In genomic region chr14:68309631-68310030, GRCh38 we compare ENCODE assay signal across 17 cellular contexts.
DNase-seq lines count a peak whose midpoint lies in the region; ATAC-seq and TF ChIP-seq lines count a peak whose summit lies in the region.
"Had no signal": no experiment of that assay in that cellular context is flagged by ENCODE, and none has a peak within 500 bp of the region (broad histone marks: within the 10 kb centered on the region; RNA-seq: fewer than 3 reads in every experiment).

No MANE protein-coding gene starts in this region.

- no peaks in the 10 kb centered on the region for H3K27me3 Mint-ChIP-seq in stimulated activated memory B cell treated with anti-CD40 and anti-IgM and Interleukin-4, amounts not matched to agents 10 μg/mL and 1 μg/mL and 100 μg/mL, for 72 hours
- H3K27me3 Mint-ChIP-seq: activated CD8-positive, alpha-beta T cell treated with anti-CD3 and anti-CD28 coated beads for 36 hours; naive B cell had no signal

- no peak overlapping the region for H3K4me3 Mint-ChIP-seq in stimulated activated memory B cell treated with anti-CD40 and anti-IgM and Interleukin-4, amounts not matched to agents 10 μg/mL and 1 μg/mL and 100 μg/mL, for 72 hours
- H3K4me3 Mint-ChIP-seq: activated CD8-positive, alpha-beta T cell treated with anti-CD3 and anti-CD28 coated beads for 36 hours; T-helper 1 cell treated with Interleukin-12 subunit alpha and Interleukin-12 subunit beta and Interleukin-4 antibody, amounts not matched to agents 30 μg/mL and 1 μg/mL, for 36 hours had no signal

- 56% methylated on average over 2 of the region's 2 CpGs for WGBS in esophagus muscularis mucosa
- no CpG with 5 or more reads among the region's 2 CpGs for WGBS in neuronal stem cell (ENCODE audit: extremely low coverage in 2 of 2, insufficient read length in 2 of 2, insufficient replicate concordance in 1 of 2), 2 donors

- H3K14ac ChIP-seq in neuronal stem cell (ENCODE audit: low read length) = no peak overlapping the region

- no peak overlapping the region for H2BK12ac ChIP-seq in neuronal stem cell (ENCODE audit: low read length)

- intact Hi-C loops in esophagus muscularis mucosa (cut with DNase I) = no loop called here

- H2AK5ac ChIP-seq in neuronal stem cell (ENCODE audit: low read depth, low read length) = no peak overlapping the region

- no peak overlapping the region for H3K9ac ChIP-seq in neuronal stem cell (ENCODE audit: low read depth, low read length, poor library complexity)

- no peak overlapping the region for H2BK120ac ChIP-seq in neuronal stem cell (ENCODE audit: low read depth, low read length)

- peaks cover 77% of the 10 kb centered on the region for H3K4me1 Mint-ChIP-seq in stimulated activated memory B cell treated with anti-CD40 and anti-IgM and Interleukin-4, amounts not matched to agents 10 μg/mL and 1 μg/mL and 100 μg/mL, for 72 hours

- H4K8ac ChIP-seq in neuronal stem cell (ENCODE audit: low read depth, low read length) = no peak overlapping the region

- TF ChIP-seq EP300 in esophagus muscularis mucosa (IDR thresholded peaks at IDR 0.05) = no peak

- no peaks in the 10 kb centered on the region for H3K79me1 ChIP-seq in neuronal stem cell (ENCODE audit: low read depth, low read length)

- TF ChIP-seq POLR2A in esophagus muscularis mucosa (IDR thresholded peaks at IDR 0.05; ENCODE audit: low read depth) = no peak

- H2BK5ac ChIP-seq in neuronal stem cell (ENCODE audit: low read length) = no peak overlapping the region

- H3K4me1 ChIP-seq in esophagus muscularis mucosa (peaks cover 6 to 62% (median 49%) of the 10 kb centered on the region in 4 donors), neuronal stem cell (ENCODE audit: control insufficient read depth in 2 of 2, insufficient read depth in 1 of 2, low read depth in 1 of 2, low read length in 2 of 2) (peaks cover 12 to 19% of the 10 kb centered on the region in 2 donors)
- H3K4me1 ChIP-seq: HAP-1 had no signal

- no peak overlapping the region for H3K23ac ChIP-seq in neuronal stem cell (ENCODE audit: low read depth, low read length, poor library complexity)

- H3K9me3 ChIP-seq in esophagus muscularis mucosa = no peaks in the 10 kb centered on the region
- peaks cover 0 to under 1% of the 10 kb centered on the region in 2 donors for H3K9me3 ChIP-seq in neuronal stem cell (replicated peaks in 1 of 2; ENCODE audit: control insufficient read depth in 2 of 2, insufficient read depth in 1 of 2, low read depth in 1 of 2, low read length in 2 of 2)
- H3K9me3 ChIP-seq: HAP-1, right lobe of liver had no signal

- peak; percentile 8 for DNase-seq in NCI-H146 (lab: John Stamatoyannopoulos, UW)
- no peak for DNase-seq in NCI-H146 treated with DMSO at 0.1 percent for 48 hours (lab: John Stamatoyannopoulos, UW; ENCODE audit: unreplicated experiment)
- DNase-seq in NCI-H2081 (lab: John Stamatoyannopoulos, UW) = peak; percentile 22 to 62
- no peak for DNase-seq in esophagus muscularis mucosa (ENCODE audit: extremely low spot score)
- no peak for DNase-seq in neuronal stem cell (ENCODE audit: low spot score)
- DNase-seq in SW 1271 (lab: John Stamatoyannopoulos, UW) = no peak
- no peak for DNase-seq in stimulated activated CD4-positive, alpha-beta T cell treated with anti-CD3 and anti-CD28 coated beads, Interleukin-2, amount 100 ng/mL, for 24 hours
- DNase-seq: activated CD8-positive, alpha-beta T cell treated with anti-CD3 and anti-CD28 coated beads for 36 hours; activated naive CD4-positive, alpha-beta T cell treated with Interleukin-2 at 50 U/mL for 16 hours; erythroblast; NCI-H1436 treated with DMSO at 0.1 percent for 48 hours; right lobe of liver had no signal

- H3K27me3 ChIP-seq in esophagus muscularis mucosa (no peaks in the 10 kb centered on the region), neuronal stem cell (ENCODE audit: control insufficient read depth in 3 of 3, insufficient read depth in 3 of 3, low read depth in 1 of 3, low read length in 3 of 3) (peaks cover 0 to 12% (median 0%) of the 10 kb centered on the region in 3 experiments)
- H3K27me3 ChIP-seq: cardiac muscle cell, right lobe of liver had no signal

- no peak overlapping the region for H3K18ac ChIP-seq in neuronal stem cell (ENCODE audit: low read length)

- no peak overlapping the region for H2BK15ac ChIP-seq in neuronal stem cell (ENCODE audit: low read length)

- ATAC-seq in stimulated activated memory B cell treated with anti-CD40 and anti-IgM and Interleukin-4, amounts not matched to agents 10 μg/mL and 1 μg/mL and 100 μg/mL, for 72 hours = no peak
- ATAC-seq: activated CD8-positive, alpha-beta T cell treated with anti-CD3 and anti-CD28 coated beads for 36 hours; right lobe of liver had no signal

- peak overlapping the region; percentile 90 for H3K27ac Mint-ChIP-seq in stimulated activated memory B cell treated with anti-CD40 and anti-IgM and Interleukin-4, amounts not matched to agents 10 μg/mL and 1 μg/mL and 100 μg/mL, for 72 hours
- H3K27ac Mint-ChIP-seq: activated CD8-positive, alpha-beta T cell treated with anti-CD3 and anti-CD28 coated beads for 36 hours had no signal

- no peak overlapping the region for H3K4me3 ChIP-seq in esophagus muscularis mucosa
- H3K4me3 ChIP-seq in neuronal stem cell (ENCODE audit: low read length in 2 of 2) = no peak overlapping the region
- H3K4me3 ChIP-seq: cardiac muscle cell, HAP-1, right lobe of liver had no signal

- TF ChIP-seq CTCF in esophagus muscularis mucosa (IDR thresholded peaks at IDR 0.05) = no peak

- H3K9me3 Mint-ChIP-seq in stimulated activated memory B cell treated with anti-CD40 and anti-IgM and Interleukin-4, amounts not matched to agents 10 μg/mL and 1 μg/mL and 100 μg/mL, for 72 hours = no peaks in the 10 kb centered on the region
- H3K9me3 Mint-ChIP-seq: activated CD8-positive, alpha-beta T cell treated with anti-CD3 and anti-CD28 coated beads for 36 hours; naive B cell; T-helper 1 cell treated with Interleukin-12 subunit alpha and Interleukin-12 subunit beta and Interleukin-4 antibody, amounts not matched to agents 30 μg/mL and 1 μg/mL, for 36 hours had no signal

- H3K36me3 ChIP-seq in esophagus muscularis mucosa = no peaks in the 10 kb centered on the region
- no peaks in the 10 kb centered on the region for H3K36me3 ChIP-seq in neuronal stem cell (replicated peaks in 1 of 2; ENCODE audit: control insufficient read depth in 2 of 2, insufficient read depth in 2 of 2, low read length in 2 of 2)
- H3K36me3 ChIP-seq: cardiac muscle cell, HAP-1, right lobe of liver had no signal

- H3K4ac ChIP-seq in neuronal stem cell (ENCODE audit: low read length) = no peak overlapping the region

- H3K4me2 ChIP-seq in neuronal stem cell (ENCODE audit: insufficient read depth, low read length, poor library complexity, severe bottlenecking) = no peak overlapping the region

- H3K27ac ChIP-seq in esophagus muscularis mucosa (replicated peaks in 1 of 4) = peak overlapping the region; percentile 77 to 80 (median 79)
- no peak overlapping the region for H3K27ac ChIP-seq in neuronal stem cell (replicated peaks; ENCODE audit: low read length)
- H3K27ac ChIP-seq: cardiac muscle cell, right lobe of liver had no signal

- no peak overlapping the region for H2AFZ ChIP-seq in neuronal stem cell (ENCODE audit: low read length)

- no peak overlapping the region for H4K91ac ChIP-seq in neuronal stem cell (ENCODE audit: low read depth, low read length, poor library complexity)

- H3K36me3 Mint-ChIP-seq in stimulated activated memory B cell treated with anti-CD40 and anti-IgM and Interleukin-4, amounts not matched to agents 10 μg/mL and 1 μg/mL and 100 μg/mL, for 72 hours = no peaks in the 10 kb centered on the region
- H3K36me3 Mint-ChIP-seq: naive B cell had no signal

Comparison
In these comparisons a context has a peak if more than half of its experiments do, and no peak if none do; other contexts are left out.
1. DNase-seq: peak in NCI-H146 (single experiment) and NCI-H2081 (2 of 2); none in NCI-H146 treated with DMSO at 0.1 percent for 48 hours (single experiment), esophagus muscularis mucosa (single experiment), neuronal stem cell (single experiment), SW 1271 (0 of 2) and stimulated activated CD4-positive, alpha-beta T cell treated with anti-CD3 and anti-CD28 coated beads, Interleukin-2, amount 100 ng/mL, for 24 hours (0 of 2).